Comparison of ENCODE assay signal across 2 cellular contexts in genomic region chr2:69774258-69774983, GRCh38.
TF ChIP-seq lines count a peak whose summit lies in the region.

No MANE protein-coding gene starts in this region.

TF ChIP-seq in HEK293, 187 proteins besides CTCF, POLR2A, EP300 and RAD21 (continued from another document):
- TF ChIP-seq PATZ1 (tag by site-specific recombination; IDR thresholded peaks at IDR 0.05), result 0 out of 2 replicates have a peak, but pooled peaks have one; percentile 12

TF ChIP-seq in GM12878, 131 proteins besides CTCF, POLR2A, EP300 and RAD21:
- 0 out of 2 replicates have a peak, but pooled peaks have one; percentile 4 for TF ChIP-seq ATF2 (IDR thresholded peaks at IDR 0.05; ENCODE audit: low read length)
